8 cellular contexts compared by ENCODE assay signal in the genomic region with DNA sequence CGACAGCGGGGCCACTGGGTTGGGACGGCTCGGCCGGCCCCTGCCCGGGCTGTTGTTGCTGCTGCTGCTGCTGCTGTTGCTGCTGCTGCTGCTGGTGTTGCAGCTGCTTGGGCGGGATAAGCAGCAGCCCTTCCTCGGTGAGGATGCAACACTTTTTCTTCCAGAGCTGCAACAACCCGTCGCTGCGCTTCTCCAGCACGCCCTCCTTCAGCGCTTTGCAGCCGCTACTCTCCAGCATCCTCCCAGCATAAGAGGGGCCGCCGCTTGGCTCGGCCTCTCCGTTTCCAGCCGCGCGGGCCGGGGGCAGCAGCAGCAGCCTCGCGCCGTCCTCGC. TPM values are rescaled to one million over a fixed set of nuclear protein-coding genes. Genes with fewer than 3 reads are reported as not detected.
DNase-seq lines count a peak whose midpoint lies in the region; ATAC-seq and TF ChIP-seq lines count a peak whose summit lies in the region.

No MANE protein-coding gene starts in this region.

- peak overlapping the region; percentile 98 for H3K4me3 ChIP-seq in astrocyte of the cerebellum (ENCODE audit: low read depth, low read length)
- peak overlapping the region; percentile 78 to 90 (median 82) for H3K4me3 ChIP-seq in right lobe of liver
- H3K4me3 ChIP-seq in upper lobe of right lung: peak overlapping the region; percentile 82

- H3K27ac ChIP-seq in right lobe of liver: peak overlapping the region; percentile 76 to 98 (median 98)
- H3K27ac ChIP-seq in upper lobe of right lung: peak overlapping the region; percentile 98

- DNase-seq in DMS53 treated with DMSO at 0.1 percent for 48 hours (lab: John Stamatoyannopoulos, UW; ENCODE audit: unreplicated experiment) (peak; percentile 69), DMS53 (lab: John Stamatoyannopoulos, UW) (no peak), astrocyte of the cerebellum (ENCODE audit: low read depth) (no peak), right lobe of liver (no peak), upper lobe of right lung (no peak), MV-4-11 (lab: John Stamatoyannopoulos, UW) (no peak)

- peaks cover 0 to 10% (median 3%) of the 10 kb centered on the region in 4 donors for H3K4me1 ChIP-seq in right lobe of liver
- H3K4me1 ChIP-seq in upper lobe of right lung: peaks cover 10% of the 10 kb centered on the region

- H3K27me3 ChIP-seq in right lobe of liver (no peaks in the 10 kb centered on the region), upper lobe of right lung (no peaks in the 10 kb centered on the region)

- no peak for TF ChIP-seq POLR2A in right lobe of liver (IDR thresholded peaks at IDR 0.05)

- WGBS in right lobe of liver (ENCODE audit: insufficient coverage, low coverage, low lambda C conversion rate, missing lambda C conversion rate): 0% methylated on average over 2 of the region's 26 CpGs

- no peak for TF ChIP-seq CTCF in astrocyte of the cerebellum (IDR thresholded peaks at IDR 0.05; ENCODE audit: low read depth, low read length, missing control alignments)
- no peak for TF ChIP-seq CTCF in right lobe of liver (IDR thresholded peaks at IDR 0.05)
- TF ChIP-seq CTCF in upper lobe of right lung (IDR thresholded peaks at IDR 0.05): no peak

- intact Hi-C loops in right lobe of liver (cut with DNase I): loop anchor here (10.0 kb wide), 2 partner anchors 216 to 506 kb away; no protein-coding TSS in a partner anchor
- intact Hi-C loops in upper lobe of right lung (cut with DNase I): loop anchor here (10.0 kb wide), 1 partner anchor 506 kb away; no protein-coding TSS in a partner anchor

- peak; percentile 7 for ATAC-seq in HG03565 (IDR thresholded peaks at IDR 0.05; ENCODE audit: unreplicated experiment)
- peak in 3 of 4 donors; percentile 2 to 8 (median 2) for ATAC-seq in right lobe of liver
- ATAC-seq in upper lobe of right lung: no peak
- ATAC-seq in HG03108 (IDR thresholded peaks at IDR 0.05; ENCODE audit: unreplicated experiment): no peak

- H3K9me3 ChIP-seq in right lobe of liver: no peaks in the 10 kb centered on the region
- H3K9me3 ChIP-seq in upper lobe of right lung: no peaks in the 10 kb centered on the region

- in situ Hi-C loops in astrocyte of the cerebellum (cut with HindIII; ENCODE audit: low sequenced_read_pairs): loop anchor here (25.0 kb wide), 1 partner anchor 494 kb away; no protein-coding TSS in a partner anchor

- H3K36me3 ChIP-seq in right lobe of liver (no peaks in the 10 kb centered on the region), upper lobe of right lung (no peaks in the 10 kb centered on the region)

RNA-seq across cellular contexts. Expression of a gene that starts 0.5 kb away (rescaled TPM):
- total RNA-seq in right lobe of liver (10 to 100 TPM in 4 of 6 experiments, 1 to 10 TPM in 2; 1.7 to 22.4 (median 14.3) TPM), upper lobe of right lung (16.2 TPM)

RNA-seq across cellular contexts. Expression of a gene that starts 53.4 kb away (rescaled TPM):
- 10 to 100 TPM; 61.9 to 99.1 (median 81.5) TPM for total RNA-seq in right lobe of liver
- 500 TPM for total RNA-seq in upper lobe of right lung

Comparison
In these comparisons a context has a peak if more than half of its experiments do, and no peak if none do; other contexts are left out.
1. ATAC-seq: peak in HG03565 (single experiment) and right lobe of liver (3 of 4); none in upper lobe of right lung (single experiment) and HG03108 (single experiment).
2. Peak in every context shown above with its lines, with median percentiles within 50 percentile points of each other: H3K4me3 ChIP-seq.